Comparison of ENCODE assay signal across 1 cellular context in the genomic region with DNA sequence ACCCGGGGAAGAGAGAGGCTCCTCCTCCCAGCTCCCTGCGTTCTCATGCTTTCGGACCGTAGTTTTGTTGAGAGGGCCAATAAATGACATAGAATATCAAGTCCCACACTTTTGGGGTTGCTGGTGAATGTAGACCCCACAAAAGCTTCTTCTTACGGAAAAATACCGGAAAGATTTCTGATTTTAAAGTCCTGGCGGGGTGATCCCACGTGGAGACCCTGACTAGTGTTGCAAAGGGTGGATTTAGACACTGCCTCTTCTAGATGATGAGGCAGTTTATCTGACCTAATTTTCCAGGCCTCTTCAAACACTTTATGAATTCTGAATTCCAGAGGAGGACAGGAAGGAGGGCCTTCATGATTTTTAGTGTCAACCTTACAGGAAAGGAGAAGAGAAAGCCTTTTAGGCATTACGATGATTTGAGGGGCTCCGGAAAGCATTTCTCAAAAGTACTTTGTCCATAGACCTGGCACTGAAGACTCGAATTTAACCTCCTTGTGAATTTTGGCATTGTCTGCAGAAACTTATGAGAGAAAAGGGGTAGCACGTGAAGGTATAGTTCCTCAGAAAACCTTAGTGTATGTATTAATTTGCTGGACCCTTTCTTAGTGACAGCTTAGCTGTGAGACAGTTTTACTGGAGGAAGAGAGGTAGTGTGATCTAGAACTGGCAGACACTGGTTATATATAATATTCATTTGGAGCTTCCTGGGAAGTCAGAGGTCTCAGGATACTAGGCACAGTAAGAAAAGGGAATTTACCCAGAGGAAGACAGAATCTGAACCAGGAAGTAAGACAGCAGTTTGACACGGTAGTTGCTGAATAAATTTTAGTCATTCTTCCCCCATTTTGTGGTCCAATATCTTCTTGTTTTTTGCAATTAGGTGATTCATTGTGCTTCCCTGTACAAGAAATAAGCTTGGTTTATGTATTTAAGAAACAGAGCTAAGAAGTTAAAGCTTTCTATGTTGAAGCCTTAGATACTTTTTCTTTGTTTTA.
TF ChIP-seq lines count a peak whose summit lies in the region.

No MANE protein-coding gene starts in this region.

TF ChIP-seq in endothelial cell of umbilical vein, 7 proteins besides CTCF, POLR2A, EP300 and RAD21 (continued from another document):
- TF ChIP-seq JUN (IDR thresholded peaks at IDR 0.05; ENCODE audit: borderline replicate concordance, insufficient read depth, insufficient read length, low read depth) = no peak
- no peak for TF ChIP-seq POLR2AphosphoS5 (IDR thresholded peaks at IDR 0.05; ENCODE audit: insufficient read depth, low read depth, low read length)
- TF ChIP-seq FOS (IDR thresholded peaks at IDR 0.05; ENCODE audit: borderline replicate concordance, insufficient read depth, low read length) = no peak
TF ChIP-seq in endothelial cell of umbilical vein: peak in this region for 0.
